9 cellular contexts compared by ENCODE assay signal in genomic region chr16:57260294-57260929, GRCh38. TPM values are rescaled to one million over a fixed set of nuclear protein-coding genes. Genes with fewer than 3 reads are reported as not detected.
A peak's percentile ranks its signal among the peaks of the same experiment; 100 is the strongest.
DNase-seq lines count a peak whose midpoint lies in the region; ATAC-seq and TF ChIP-seq lines count a peak whose summit lies in the region.
"Had no signal": no experiment of that assay in that cellular context is flagged by ENCODE, and none has a peak within 500 bp of the region (broad histone marks: within the 10 kb centered on the region; RNA-seq: fewer than 3 reads in every experiment).

No MANE protein-coding gene starts in this region.

- H3K36me3 Mint-ChIP-seq in neural progenitor cell = no peaks in the 10 kb centered on the region

- H3K27me3 Mint-ChIP-seq in neural progenitor cell (ENCODE audit: insufficient read depth, low read depth) = peaks cover 4% of the 10 kb centered on the region

- H3K27ac ChIP-seq in fibroblast of lung (ENCODE audit: insufficient read depth, low read length) (peak overlapping the region; percentile 14), neural progenitor cell (peak overlapping the region; percentile 86)
- H3K27ac ChIP-seq: tibial artery had no signal

- H3K79me2 ChIP-seq in fibroblast of lung (ENCODE audit: control insufficient read depth, insufficient read depth, low read length) (no peaks in the 10 kb centered on the region), neural progenitor cell (ENCODE audit: low read depth) (no peaks in the 10 kb centered on the region)

- peaks cover 35% of the 10 kb centered on the region for H3K4me1 Mint-ChIP-seq in neural progenitor cell

- H3K27me3 ChIP-seq in fibroblast of lung (ENCODE audit: control insufficient read depth, insufficient read depth, low read length) = no peaks in the 10 kb centered on the region
- no peaks in the 10 kb centered on the region for H3K27me3 ChIP-seq in neural progenitor cell
- H3K27me3 ChIP-seq: tibial artery had no signal

- DNase-seq in activated gamma-delta T cell treated with Interleukin-2 at 50 U/mL for 16 hours (peak; percentile 23), activated gamma-delta T cell (lab: John Stamatoyannopoulos, UW) (no peak), fibroblast of lung (ENCODE audit: low read depth in 2 of 2) (peak; percentile 66 to 79), neural progenitor cell (ENCODE audit: low spot score) (peak; percentile 87), OCI-M2 (lab: John Stamatoyannopoulos, UW; ENCODE audit: unreplicated experiment) (no peak), NCI-H345 (lab: John Stamatoyannopoulos, UW) (no peak)

- no peaks in the 10 kb centered on the region for H3K9me3 ChIP-seq in fibroblast of lung (ENCODE audit: control insufficient read depth, insufficient read depth, low read depth, low read length)
- no peaks in the 10 kb centered on the region for H3K9me3 ChIP-seq in neural progenitor cell (ENCODE audit: low read depth)
- H3K9me3 ChIP-seq: tibial artery had no signal

- H3K4me3 Mint-ChIP-seq in neural progenitor cell = peak overlapping the region; percentile 81

- peaks cover 22% of the 10 kb centered on the region for H3F3A ChIP-seq in neural progenitor cell (ENCODE audit: low read depth)

- TF ChIP-seq CTCF in WI38 (IDR thresholded peaks at IDR 0.05; ENCODE audit: low read depth, low read length) (no peak), fibroblast of lung (conservative IDR thresholded peaks at IDR 0.05 in 1 of 2, IDR thresholded peaks at IDR 0.05 in 1 of 2; ENCODE audit: low read depth in 1 of 2, low read length in 2 of 2) (no peak), neural progenitor cell (IDR thresholded peaks at IDR 0.05) (no peak)

- H3K4me2 ChIP-seq in fibroblast of lung (ENCODE audit: extremely low read depth, insufficient read depth, low read length) (peak overlapping the region; percentile 64), neural progenitor cell (peak overlapping the region; percentile 73)

- H3K27ac Mint-ChIP-seq in neural progenitor cell = peak overlapping the region; percentile 99

- H3K36me3 ChIP-seq in fibroblast of lung (ENCODE audit: control insufficient read depth, insufficient read depth, low read length) = no peaks in the 10 kb centered on the region
- H3K36me3 ChIP-seq in neural progenitor cell = no peaks in the 10 kb centered on the region

- H3K9ac ChIP-seq in fibroblast of lung (ENCODE audit: insufficient read depth, low read length) (no peak overlapping the region), neural progenitor cell (no peak overlapping the region)

- H3K4me1 ChIP-seq in fibroblast of lung (ENCODE audit: control insufficient read depth, extremely low read depth, insufficient read depth, low read length) = no peaks in the 10 kb centered on the region
- H3K4me1 ChIP-seq in neural progenitor cell = peaks cover 16% of the 10 kb centered on the region

- H2AFZ ChIP-seq in fibroblast of lung (ENCODE audit: low read length) (peak overlapping the region; percentile 56), neural progenitor cell (replicated peaks) (peak overlapping the region; percentile 73)

- peak overlapping the region; percentile 15 for H3K4me3 ChIP-seq in WI38 (ENCODE audit: low read depth, low read length)
- H3K4me3 ChIP-seq in fibroblast of lung (replicated peaks in 1 of 4; ENCODE audit: control extremely low read depth in 1 of 4, insufficient read depth in 1 of 4, low read depth in 3 of 4, low read length in 4 of 4) = peak overlapping the region in 1 of 4 experiments; percentile 25
- peak overlapping the region; percentile 30 for H3K4me3 ChIP-seq in neural progenitor cell
- H3K4me3 ChIP-seq: tibial artery had no signal

- no peaks in the 10 kb centered on the region for H4K20me1 ChIP-seq in fibroblast of lung (ENCODE audit: control insufficient read depth, extremely low read depth, insufficient read depth, low read length)
- no peaks in the 10 kb centered on the region for H4K20me1 ChIP-seq in neural progenitor cell (ENCODE audit: low read depth)

- H3K9me3 Mint-ChIP-seq in neural progenitor cell = no peaks in the 10 kb centered on the region

- no peak for ATAC-seq in HG03108 (IDR thresholded peaks at IDR 0.05; ENCODE audit: unreplicated experiment)

RNA-seq across cellular contexts. Expression of gene ARL2BP, which starts 15.4 kb away (rescaled TPM):
- total RNA-seq in fibroblast of lung = 53.2 and 65.7 TPM in 2 replicates
- polyA plus RNA-seq in fibroblast of lung = 149 and 173 TPM in 2 replicates
- 82.2 and 88.8 TPM in 2 replicates for polyA plus RNA-seq in fibroblast of lung (2012)
- polyA minus RNA-seq in fibroblast of lung (ENCODE audit: low replicate concordance) = 48.4 and 51.0 TPM in 2 replicates
- 36.1 and 41.5 TPM in 2 replicates for total RNA-seq in neural progenitor cell (ENCODE audit: low replicate concordance)

RNA-seq across cellular contexts. Expression of gene PLLP, which starts 24.1 kb away (rescaled TPM):
- total RNA-seq in fibroblast of lung (not detected in 2 replicates), neural progenitor cell (ENCODE audit: low replicate concordance) (0.86 and 1.6 TPM in 2 replicates)
- polyA plus RNA-seq in fibroblast of lung = 0.02 and 0.05 TPM in 2 replicates
- 0.30 and 0.41 TPM in 2 replicates for polyA plus RNA-seq in fibroblast of lung (2012)
- polyA minus RNA-seq in fibroblast of lung (ENCODE audit: low replicate concordance) = not detected in 2 replicates

Comparison
In these comparisons a context has a peak if more than half of its experiments do, and no peak if none do; other contexts are left out.
1. DNase-seq: peak in activated gamma-delta T cell treated with Interleukin-2 at 50 U/mL for 16 hours (single experiment), fibroblast of lung (2 of 2) and neural progenitor cell (single experiment); none in activated gamma-delta T cell (single experiment), OCI-M2 (single experiment) and NCI-H345 (single experiment).